ENCODE assay signal across 14 cellular contexts in the genomic region with DNA sequence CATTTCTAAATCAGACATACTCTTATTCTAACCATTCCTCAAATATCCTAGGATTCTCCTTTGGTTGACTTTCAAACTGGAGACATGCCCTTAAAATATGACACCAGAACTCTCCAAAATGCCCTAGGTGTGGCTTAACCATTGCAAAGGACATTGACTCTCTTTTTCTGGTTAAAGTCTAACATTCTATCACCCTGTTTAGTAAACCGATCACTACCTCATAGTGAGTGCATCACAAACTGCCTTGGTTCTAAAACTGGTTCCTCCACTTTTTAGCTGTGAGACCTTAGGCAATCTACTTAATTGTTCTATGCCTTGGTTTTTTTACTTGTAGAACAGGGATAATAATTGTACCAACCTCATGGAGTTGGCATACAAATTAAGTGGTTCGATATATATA.
"Had no signal": no experiment of that assay in that cellular context is flagged by ENCODE, and none has a peak within 500 bp of the region (broad histone marks: within the 10 kb centered on the region; RNA-seq: fewer than 3 reads in every experiment).

No MANE protein-coding gene starts in this region.

- H3K9me3 Mint-ChIP-seq: activated naive CD4-positive, alpha-beta T cell treated with anti-CD3 and anti-CD28 coated beads, Interleukin-2, amount 10 ng/mL, durations not matched to agents 7 days and 5 days; neural crest cell; stimulated activated effector memory CD8-positive, alpha-beta T cell treated with anti-CD3 and anti-CD28 coated beads, Interleukin-12 subunit alpha, Interleukin-12 subunit beta, amount 100 ng/mL, for 72 hours had no signal

- H3K4me3 ChIP-seq: coronary artery, esophagus squamous epithelium, lower lobe of right lung, thoracic aorta, uterus had no signal

- H3K36me3 Mint-ChIP-seq: activated naive CD4-positive, alpha-beta T cell treated with anti-CD3 and anti-CD28 coated beads, Interleukin-2, amount 10 ng/mL, durations not matched to agents 7 days and 5 days; stimulated activated effector memory CD8-positive, alpha-beta T cell treated with anti-CD3 and anti-CD28 coated beads, Interleukin-12 subunit alpha, Interleukin-12 subunit beta, amount 100 ng/mL, for 72 hours had no signal

- DNase-seq: activated CD4-positive, CD25-positive, alpha-beta regulatory T cell treated with anti-CD3 and anti-CD28 coated beads, Interleukin-2, amount 50 U/mL, for 72 hours; activated naive CD4-positive, alpha-beta T cell treated with anti-CD3 and anti-CD28 coated beads, Interleukin-2, amount 10 ng/mL, durations not matched to agents 7 days and 5 days; caudate nucleus; esophagus squamous epithelium; glutamatergic neuron; lower lobe of right lung; midbrain; stimulated activated CD4-positive, alpha-beta T cell treated with anti-CD3 and anti-CD28 coated beads, Interleukin-12 subunit alpha, Interleukin-12 subunit beta, amount 100 ng/mL, for 4 hours; stimulated activated CD4-positive, alpha-beta T cell treated with anti-CD3 and anti-CD28 coated beads, Interleukin-2, amount 100 ng/mL, for 24 hours; uterus had no signal

- ATAC-seq: lower lobe of right lung; stimulated activated effector memory CD8-positive, alpha-beta T cell treated with anti-CD3 and anti-CD28 coated beads, Interleukin-12 subunit alpha, Interleukin-12 subunit beta, amount 100 ng/mL, for 72 hours had no signal

- H3K27ac ChIP-seq: coronary artery, esophagus squamous epithelium, lower lobe of right lung, thoracic aorta, uterus had no signal

- H3K4me3 Mint-ChIP-seq: activated naive CD4-positive, alpha-beta T cell treated with anti-CD3 and anti-CD28 coated beads, Interleukin-2, amount 10 ng/mL, durations not matched to agents 7 days and 5 days; neural crest cell; stimulated activated effector memory CD8-positive, alpha-beta T cell treated with anti-CD3 and anti-CD28 coated beads, Interleukin-12 subunit alpha, Interleukin-12 subunit beta, amount 100 ng/mL, for 72 hours had no signal

- H3K9me3 ChIP-seq: esophagus squamous epithelium, lower lobe of right lung, thoracic aorta, uterus had no signal

- H3K27me3 Mint-ChIP-seq: activated naive CD4-positive, alpha-beta T cell treated with anti-CD3 and anti-CD28 coated beads, Interleukin-2, amount 10 ng/mL, durations not matched to agents 7 days and 5 days had no signal

- H3K4me1 Mint-ChIP-seq: activated naive CD4-positive, alpha-beta T cell treated with anti-CD3 and anti-CD28 coated beads, Interleukin-2, amount 10 ng/mL, durations not matched to agents 7 days and 5 days; neural crest cell; stimulated activated effector memory CD8-positive, alpha-beta T cell treated with anti-CD3 and anti-CD28 coated beads, Interleukin-12 subunit alpha, Interleukin-12 subunit beta, amount 100 ng/mL, for 72 hours had no signal

- H3K27me3 ChIP-seq: esophagus squamous epithelium, uterus had no signal

- H3K4me1 ChIP-seq: lower lobe of right lung had no signal

- H3K27ac Mint-ChIP-seq: activated naive CD4-positive, alpha-beta T cell treated with anti-CD3 and anti-CD28 coated beads, Interleukin-2, amount 10 ng/mL, durations not matched to agents 7 days and 5 days; stimulated activated effector memory CD8-positive, alpha-beta T cell treated with anti-CD3 and anti-CD28 coated beads, Interleukin-12 subunit alpha, Interleukin-12 subunit beta, amount 100 ng/mL, for 72 hours had no signal

- H3K36me3 ChIP-seq: lower lobe of right lung, thoracic aorta, uterus had no signal
